ENCODE assay signal across 8 cellular contexts in the genomic region with DNA sequence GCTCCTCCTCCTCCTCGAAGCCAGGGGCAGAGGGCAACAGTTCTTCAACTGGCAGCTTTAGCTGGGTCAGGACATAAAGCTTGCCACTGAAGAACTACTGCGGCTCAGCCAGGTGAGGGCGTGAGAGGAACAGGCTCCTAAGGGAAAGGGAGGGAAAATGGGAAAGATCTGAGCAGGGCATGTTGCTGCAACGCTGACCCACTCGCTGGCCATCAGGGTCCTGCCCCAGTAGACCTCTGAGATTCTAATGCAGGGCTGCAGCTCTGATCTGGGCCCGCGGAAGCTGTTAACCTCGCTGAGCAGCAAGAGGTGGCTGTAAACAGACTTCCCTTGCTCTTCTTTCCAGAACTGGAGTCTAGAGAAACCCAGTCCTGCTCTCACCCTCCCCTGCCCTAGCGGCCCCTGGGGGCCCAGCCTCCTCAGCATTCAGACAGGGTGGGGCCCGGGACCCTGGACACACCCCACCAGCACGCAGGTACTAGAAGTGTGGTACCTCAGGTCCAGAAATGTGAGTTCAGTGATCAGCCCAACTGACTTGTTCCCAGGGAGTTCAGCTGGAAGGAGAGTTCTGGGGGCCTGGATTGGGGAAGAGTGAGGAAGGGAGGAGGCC. TPM values are rescaled to one million over a fixed set of nuclear protein-coding genes. Genes with fewer than 3 reads are reported as not detected.
A peak's percentile ranks its signal among the peaks of the same experiment; 100 is the strongest.
DNase-seq lines count a peak whose midpoint lies in the region; ATAC-seq and TF ChIP-seq lines count a peak whose summit lies in the region.

No MANE protein-coding gene starts in this region.

- peaks cover 22% of the 10 kb centered on the region for H3K4me1 ChIP-seq in RWPE2 (ENCODE audit: insufficient read depth, poor library complexity, severe bottlenecking)
- H3K4me1 ChIP-seq in ovary (ENCODE audit: insufficient read depth) = peaks cover 19% of the 10 kb centered on the region

- WGBS in ovary, 3 donors = 6 to 8% (median 8%) methylated on average over 10 to 11 of the region's 11 CpGs

- H3K4me3 ChIP-seq in AG04449 (ENCODE audit: low read depth, low read length) (peak overlapping the region; percentile 97), RWPE2 (ENCODE audit: severe bottlenecking) (peak overlapping the region; percentile 68), epithelial cell of proximal tubule (ENCODE audit: low read depth, low read length) (peak overlapping the region; percentile 77), ovary (peak overlapping the region; percentile 73)

- H3K27ac ChIP-seq in RWPE2 (ENCODE audit: poor library complexity, severe bottlenecking) (peak overlapping the region; percentile 93), ovary (peak overlapping the region; percentile 66 to 98)

- POLR2A ChIA-PET in AG04449 (lab: Yijun Ruan, JAX) = interaction anchor here (0.7 to 3.3 kb wide), 7 partner anchors 12 to 70 kb away, joined by 3 to 16 read pairs (median 4); no protein-coding TSS in a partner anchor

- H3K36me3 ChIP-seq in RWPE2 (ENCODE audit: low read depth) = peaks cover 33% of the 10 kb centered on the region
- H3K36me3 ChIP-seq in ovary = no peaks in the 10 kb centered on the region

- DNase-seq in AG04449 (ENCODE audit: low read depth, low spot score) (no peak), GM13976 (ENCODE audit: low spot score) (no peak), RWPE2 (ENCODE audit: low spot score) (peak; percentile 63), epithelial cell of proximal tubule (ENCODE audit: low read depth) (no peak), ovary (peak; percentile 45 to 64 (median 63))

- no peak for TF ChIP-seq POLR2A in ovary (IDR thresholded peaks at IDR 0.05)

- ATAC-seq in RWPE2 (ENCODE audit: low read depth) (no peak), GM21529 (IDR thresholded peaks at IDR 0.05; ENCODE audit: unreplicated experiment) (no peak), GM21367 (IDR thresholded peaks at IDR 0.05; ENCODE audit: unreplicated experiment) (no peak)
- ATAC-seq in activated CD4-positive, CD25-positive, alpha-beta regulatory T cell treated with anti-CD3 and anti-CD28 coated beads, Interleukin-2, amount 50 U/mL, for 24 hours = no peak

- H3K27me3 ChIP-seq in RWPE2 (ENCODE audit: insufficient read depth, poor library complexity, severe bottlenecking) = no peaks in the 10 kb centered on the region
- no peaks in the 10 kb centered on the region for H3K27me3 ChIP-seq in ovary

- CTCF ChIA-PET in AG04449 (lab: Yijun Ruan, JAX) = interaction anchor here (0.7 to 2.8 kb wide), 11 partner anchors 8 to 74 kb away, joined by 3 to 30 read pairs (median 4); a partner anchor contains a TSS

- TF ChIP-seq CTCF in AG04449 (IDR thresholded peaks at IDR 0.05; ENCODE audit: insufficient read depth, low read length, missing control alignments) (peak; percentile 40), GM13976 (IDR thresholded peaks at IDR 0.05; ENCODE audit: borderline replicate concordance, control extremely low read depth, extremely low read depth, insufficient read depth, missing control alignments) (peak; percentile 28), RWPE2 (IDR thresholded peaks at IDR 0.05; ENCODE audit: poor library complexity, severe bottlenecking) (peak; percentile 64), epithelial cell of proximal tubule (conservative IDR thresholded peaks at IDR 0.05; ENCODE audit: low read depth, low read length) (peak; percentile 61), ovary (IDR thresholded peaks at IDR 0.05) (peak; percentile 25 to 53 (median 45))

- TF ChIP-seq EP300 in ovary (IDR thresholded peaks at IDR 0.05) = no peak

- no peaks in the 10 kb centered on the region for H3K9me3 ChIP-seq in RWPE2 (ENCODE audit: severe bottlenecking)
- no peaks in the 10 kb centered on the region for H3K9me3 ChIP-seq in ovary

- intact Hi-C loops in ovary (cut with DNase I) = loop anchor here (2.0 to 10.0 kb wide), 5 partner anchors 37 to 313 kb away; a partner anchor contains a TSS

- in situ Hi-C loops in GM13976 (cut with MboI; ENCODE audit: low sequenced_read_pairs, unreplicated experiment) = loop anchor here (25.0 kb wide), 1 partner anchor 323 kb away; a partner anchor contains a TSS

RNA-seq across cellular contexts. Expression of a gene that starts 3.8 kb away (rescaled TPM):
- total RNA-seq in epithelial cell of proximal tubule = 1.4 and 1.6 TPM in 2 replicates
- total RNA-seq in ovary = 1 to 10 TPM; 1.5 to 9.1 (median 5.6) TPM
- polyA plus RNA-seq in ovary = 1 to 10 TPM; 2.0 to 5.7 TPM

RNA-seq across cellular contexts. Expression of a gene that starts 10.5 kb away (rescaled TPM):
- total RNA-seq in epithelial cell of proximal tubule (17.4 and 20.9 TPM in 2 replicates), ovary (10 to 100 TPM; 26.7 to 59.4 (median 36.2) TPM)
- 10 to 100 TPM in 1 of 2 donors, 1 to 10 TPM in 1; 1.3 to 41.0 TPM for polyA plus RNA-seq in ovary

RNA-seq across cellular contexts. Expression of a gene that starts 28.7 kb away (rescaled TPM):
- total RNA-seq in epithelial cell of proximal tubule (0.07 and 0.92 TPM in 2 replicates), ovary (10 to 100 TPM in 3 of 7 donors, 1 to 10 TPM in 4; 2.6 to 45.2 (median 4.5) TPM)
- polyA plus RNA-seq in ovary = 1 to 10 TPM; 1.7 to 9.4 TPM

RNA-seq across cellular contexts. Expression of a gene that starts 29.3 kb away (rescaled TPM):
- 119 and 161 TPM in 2 replicates for total RNA-seq in epithelial cell of proximal tubule
- total RNA-seq in ovary = 100 to 1,000 TPM; 146 to 379 (median 290) TPM
- polyA plus RNA-seq in ovary = 100 to 1,000 TPM; 150 to 186 TPM

RNA-seq across cellular contexts. Expression of a gene that starts 47.9 kb away (rescaled TPM):
- 3.0 and 5.4 TPM in 2 replicates for total RNA-seq in epithelial cell of proximal tubule
- total RNA-seq in ovary = 100 to 1,000 TPM; 342 to 965 (median 417) TPM
- polyA plus RNA-seq in ovary = 100 to 1,000 TPM; 439 to 670 TPM

Comparison
In these comparisons a context has a peak if more than half of its experiments do, and no peak if none do; other contexts are left out.
1. DNase-seq: peak in RWPE2 (single experiment) and ovary (5 of 5); none in AG04449 (single experiment), GM13976 (single experiment) and epithelial cell of proximal tubule (single experiment).
2. Peak in every context shown above with its lines, with median percentiles within 50 percentile points of each other: H3K4me3 ChIP-seq and CTCF ChIP-seq.